Comparison of ENCODE assay signal across 20 cellular contexts in the genomic region with DNA sequence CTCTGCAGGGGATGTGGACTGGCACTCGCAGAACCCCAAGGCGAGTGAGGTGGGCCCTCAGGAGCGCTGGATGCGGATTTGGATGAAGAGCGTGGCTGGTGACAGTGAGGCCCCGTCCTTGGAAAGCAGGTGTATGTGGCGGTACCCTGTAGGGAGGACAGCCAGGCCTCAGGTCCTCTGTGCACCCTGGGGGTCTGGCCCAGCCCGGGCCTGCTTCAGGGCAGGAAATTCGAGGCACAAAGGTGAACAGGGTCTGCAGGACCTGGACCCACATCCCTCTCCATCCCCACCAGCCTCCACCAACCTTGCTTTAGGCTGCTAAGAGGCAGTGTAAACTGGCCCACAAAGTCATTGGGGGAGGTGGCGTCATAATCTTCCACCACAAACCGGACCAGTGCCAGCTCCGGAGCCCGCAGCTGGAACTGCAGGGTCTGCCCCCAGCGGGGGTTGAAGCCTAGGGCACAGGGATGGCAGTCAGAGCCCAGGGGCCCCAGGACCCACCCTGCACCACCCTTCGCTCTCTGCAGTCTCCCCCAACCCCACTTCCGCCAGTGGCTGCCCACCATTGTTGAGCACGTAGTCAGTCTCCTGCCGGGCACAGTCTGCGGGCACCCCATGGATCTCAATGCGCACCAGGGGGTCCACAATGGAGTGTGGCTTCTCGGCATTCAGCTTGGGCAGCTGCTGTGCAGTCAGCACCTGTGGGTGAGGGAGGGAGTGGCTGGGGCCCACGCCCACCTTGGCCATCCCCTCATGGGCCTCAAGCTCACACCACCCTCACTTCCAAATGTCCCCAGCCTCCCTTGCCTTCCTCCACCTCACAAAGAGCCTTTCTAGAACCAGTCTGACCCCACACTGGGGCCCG. TPM values are rescaled to one million over a fixed set of nuclear protein-coding genes. Genes with fewer than 3 reads are reported as not detected.
A peak's percentile ranks its signal among the peaks of the same experiment; 100 is the strongest.
DNase-seq lines count a peak whose midpoint lies in the region; ATAC-seq, FAIRE-seq and TF ChIP-seq lines count a peak whose summit lies in the region.
"Had no signal": no experiment of that assay in that cellular context is flagged by ENCODE, and none has a peak within 500 bp of the region (broad histone marks: within the 10 kb centered on the region; RNA-seq: fewer than 3 reads in every experiment).

No MANE protein-coding gene starts in this region.

- DNase-seq in K562 (ENCODE audit: extremely low read depth in 1 of 4, low spot score in 3 of 4): no peak
- peak in 1 of 2 donors; percentile 12 for DNase-seq in psoas muscle
- no peak for DNase-seq in NCI-H2196 (lab: John Stamatoyannopoulos, UW; ENCODE audit: unreplicated experiment)
- no peak for DNase-seq in NCI-H1105 treated with DMSO at 0.1 percent for 48 hours (lab: John Stamatoyannopoulos, UW)
- DNase-seq: activated CD4-positive, alpha-beta T cell treated with anti-CD3 and anti-CD28 coated beads, Interleukin-2, amount 50 U/mL, for 48 hours; activated T-cell treated with anti-CD3 and anti-CD28 coated beads for 4 hours; anterior cingulate cortex; CD4-positive, CD25-positive, alpha-beta regulatory T cell; hypothalamus; Kasumi-1; kidney; NCI-H1092; NCI-H2107; NCI-H524; SIG-M5; upper lobe of right lung; WERI-Rb-1 had no signal

- CTCF ChIA-PET in K562 (lab: Yijun Ruan, JAX; ENCODE audit: low intra/inter-chr PET ratio): interaction anchor here (1.0 kb wide), 1 partner anchor 20 kb away, joined by 3 read pairs; no protein-coding TSS in a partner anchor

- no peak overlapping the region for H2AFZ ChIP-seq in K562 (ENCODE audit: low read depth, low read length)

- intact Hi-C loops in K562 (cut with micrococcal nuclease): no loop called here
- intact Hi-C loops in psoas muscle (cut with DNase I): no loop called here

- FAIRE-seq in K562 (lab: Jason Lieb, UNC): no peak
- FAIRE-seq: endometrium, kidney had no signal

- peak overlapping the region in 10 of 11 experiments; percentile 58 to 97 (median 95); a peak in 19 of 22 replicates for H3K27ac ChIP-seq in BLaER1 treated with 17β-estradiol and CSF1 and Interleukin-3, amounts not matched to agents 10 nM and 100 nM
- H3K27ac ChIP-seq in K562 (ENCODE audit: extremely low read depth, low read depth, low read length): no peak overlapping the region
- H3K27ac ChIP-seq in psoas muscle: peak overlapping the region; percentile 85
- H3K27ac ChIP-seq: upper lobe of right lung, WERI-Rb-1 had no signal

- peaks cover 66 to 94% (median 81%) of the 10 kb centered on the region in 10 experiments for H3K4me1 ChIP-seq in BLaER1 treated with 17β-estradiol and CSF1 and Interleukin-3, amounts not matched to agents 10 nM and 100 nM
- H3K4me1 ChIP-seq in K562 (replicated peaks in 1 of 2; ENCODE audit: control insufficient read depth in 2 of 2, insufficient read depth in 2 of 2, low read length in 2 of 2) (peaks cover 0 to 25% of the 10 kb centered on the region in 2 experiments; a peak in 3 of 5 replicates), psoas muscle (peaks cover 39% of the 10 kb centered on the region)
- H3K4me1 ChIP-seq: upper lobe of right lung had no signal

- no peak for TF ChIP-seq RAD21 in K562 (CRISPR knock-in tag; conservative IDR thresholded peaks at IDR 0.05 in 1 of 2, IDR thresholded peaks at IDR 0.05 in 1 of 2)

- H3K36me3 ChIP-seq in BLaER1 treated with 17β-estradiol and CSF1 and Interleukin-3, amounts not matched to agents 10 nM and 100 nM: peaks cover 15 to 27% (median 17%) of the 10 kb centered on the region in 11 experiments
- peaks cover 14% of the 10 kb centered on the region; the same call in 2 of the 3 replicates for H3K36me3 ChIP-seq in K562 (ENCODE audit: control insufficient read depth, insufficient read depth, low read length)
- H3K36me3 ChIP-seq in psoas muscle (ENCODE audit: insufficient read depth in 1 of 2, low read depth in 1 of 2): peaks cover 0 to 27% of the 10 kb centered on the region in 2 donors
- H3K36me3 ChIP-seq: upper lobe of right lung had no signal

- no peaks in the 10 kb centered on the region for H3K9me3 ChIP-seq in BLaER1 treated with 17β-estradiol and CSF1 and Interleukin-3, amounts not matched to agents 10 nM and 100 nM (replicated peaks in 1 of 11)
- H3K9me3 ChIP-seq in K562 (replicated peaks; ENCODE audit: control insufficient read depth, insufficient read depth, low read depth, low read length) (no peaks in the 10 kb centered on the region), psoas muscle (no peaks in the 10 kb centered on the region)
- H3K9me3 ChIP-seq: upper lobe of right lung had no signal

- no peaks in the 10 kb centered on the region for H3K27me3 ChIP-seq in BLaER1 treated with 17β-estradiol and CSF1 and Interleukin-3, amounts not matched to agents 10 nM and 100 nM
- H3K27me3 ChIP-seq in K562 (ENCODE audit: control insufficient read depth in 2 of 2, insufficient read depth in 2 of 2, low read length in 2 of 2) (no peaks in the 10 kb centered on the region), psoas muscle (ENCODE audit: insufficient read depth in 3 of 3, low read length in 2 of 3) (no peaks in the 10 kb centered on the region)
- H3K27me3 ChIP-seq: upper lobe of right lung had no signal

- BruUV-seq in K562 (replicated peaks; lab: Mats Ljungman, UMichigan): no TSS peak

- in situ Hi-C loops in K562 (cut with MboI): no loop called here

- peak overlapping the region; percentile 46 to 87 (median 82); a peak in 21 of 22 replicates for H3K9ac ChIP-seq in BLaER1 treated with 17β-estradiol and CSF1 and Interleukin-3, amounts not matched to agents 10 nM and 100 nM
- no peak overlapping the region; a peak in 1 of 4 replicates for H3K9ac ChIP-seq in K562 (ENCODE audit: insufficient read depth in 1 of 2, low read depth in 2 of 2, low read length in 2 of 2)

- H3K4me2 ChIP-seq in BLaER1 treated with 17β-estradiol and CSF1 and Interleukin-3, amounts not matched to agents 10 nM and 100 nM: peak overlapping the region; percentile 72 to 99 (median 96)
- H3K4me2 ChIP-seq in K562 (ENCODE audit: insufficient read depth, low read length): no peak overlapping the region

- TF ChIP-seq POLR2A in K562 (conservative IDR thresholded peaks at IDR 0.05): no peak

- 83% methylated on average over 23 of the region's 23 CpGs for WGBS in K562 (ENCODE audit: insufficient coverage, low coverage, missing lambda C conversion rate)
- 89 to 94% (median 89%) methylated on average over 22 to 23 of the region's 23 CpGs for WGBS in psoas muscle, 3 donors

- POLR2A ChIA-PET in K562 (lab: Yijun Ruan, JAX): interaction anchor here (0.5 to 1.2 kb wide), 4 partner anchors 10 to 42 kb away, joined by 3 to 5 read pairs (median 3); partner anchors contain the start of gene HEXIM1

- no peak for TF ChIP-seq EP300 in K562 (IDR thresholded peaks at IDR 0.05; ENCODE audit: low read length)

- H3K79me2 ChIP-seq in K562 (ENCODE audit: control insufficient read depth, insufficient read depth, low read length): no peaks in the 10 kb centered on the region

- no peak for TF ChIP-seq CTCF in K562 (IDR thresholded peaks at IDR 0.05 in 2 of 3, conservative IDR thresholded peaks at IDR 0.05 in 1 of 3; ENCODE audit: insufficient read depth in 2 of 3, low read depth in 1 of 3, low read length in 3 of 3)
- no peak for TF ChIP-seq CTCF in psoas muscle (IDR thresholded peaks at IDR 0.05)

- peaks cover 0 to 40% (median 0%) of the 10 kb centered on the region in 11 experiments; a peak in 6 of 22 replicates for H4K20me1 ChIP-seq in BLaER1 treated with 17β-estradiol and CSF1 and Interleukin-3, amounts not matched to agents 10 nM and 100 nM
- H4K20me1 ChIP-seq in K562 (replicated peaks; ENCODE audit: control insufficient read depth, insufficient read depth, low read length): peaks cover 8% of the 10 kb centered on the region; the same call in 1 of the 2 replicates

- no peaks in the 10 kb centered on the region for H3K9me1 ChIP-seq in K562 (ENCODE audit: control insufficient read depth, insufficient read depth, low read length)

- ATAC-seq in K562: no peak
- ATAC-seq in psoas muscle: no peak
- no peak for ATAC-seq in GM18867 (IDR thresholded peaks at IDR 0.05; ENCODE audit: unreplicated experiment)
- ATAC-seq: upper lobe of right lung had no signal

- H3K4me3 ChIP-seq in BLaER1 treated with 17β-estradiol and CSF1 and Interleukin-3, amounts not matched to agents 10 nM and 100 nM: peak overlapping the region in 7 of 10 experiments; percentile 40 to 60 (median 50); a peak in 13 of 20 replicates
- H3K4me3 ChIP-seq in K562 (no peak overlapping the region), psoas muscle (no peak overlapping the region)
- H3K4me3 ChIP-seq: upper lobe of right lung had no signal

RNA-seq across cellular contexts. Expression of gene PLCD3, which starts 19.5 kb away (rescaled TPM):
- total RNA-seq in K562 (2011; cell fraction: chromatin; rRNA removed; ENCODE audit: low replicate concordance): 4.5 and 16.3 TPM in 2 replicates
- 10.4 and 13.0 TPM in 2 replicates for total RNA-seq in K562 (2011; cell fraction: nucleolus; rRNA removed)
- total RNA-seq in K562 (2011; cell fraction: nucleoplasm; rRNA removed): 4.2 and 4.8 TPM in 2 replicates
- total RNA-seq in K562 (2014; rRNA removed) (7.5 and 8.8 TPM in 2 replicates), K562 (2014; rRNA removed; fragmentation: Illumina TruSeq; extraction: Trizol) (2.4 and 2.5 TPM in 2 replicates), K562 (2015; rRNA removed; fragmentation: Illumina TruSeq; extraction: Trizol) (4.0 and 4.6 TPM in 2 replicates), K562 (2021) (22.6 and 22.9 TPM in 2 replicates), psoas muscle (100 to 1,000 TPM in 2 of 4 donors, 10 to 100 TPM in 2; 69.8 to 217 (median 122) TPM)
- polyA plus RNA-seq in K562 (2011; rRNA removed) (8.1 and 16.5 TPM in 2 replicates), K562 (2014; fragmentation: Illumina TruSeq; extraction: Trizol) (10.5 and 14.7 TPM in 2 replicates), K562 (2014; fragmentation: Nextera tagmentation; extraction: Ambion mirVana) (under 1 TPM; 0.20 to 0.27 TPM), K562 (2014; rRNA removed) (8.2 and 15.7 TPM in 2 replicates), psoas muscle (100 to 1,000 TPM in 2 of 3 donors, 10 to 100 TPM in 1; 57.0 to 171 (median 170) TPM)
- polyA plus RNA-seq in K562 (2011; cell fraction: cytosol; rRNA removed): 15.2 and 44.8 TPM in 2 replicates
- 10.0 and 23.0 TPM in 2 replicates for polyA plus RNA-seq in K562 (2011; cell fraction: nucleus; rRNA removed)
- 13.0 and 13.6 TPM in 2 replicates for polyA plus RNA-seq in K562 (2012)
- 1.6 and 13.2 TPM in 2 replicates for polyA minus RNA-seq in K562 (2011; rRNA and poly(A)+ RNA removed)
- 17.4 and 18.3 TPM in 2 replicates for polyA minus RNA-seq in K562 (2011; cell fraction: cytosol; rRNA and poly(A)+ RNA removed)
- 3.4 and 8.9 TPM in 2 replicates for polyA minus RNA-seq in K562 (2011; cell fraction: nucleus; rRNA and poly(A)+ RNA removed)

RNA-seq across cellular contexts. Expression of gene ACBD4, which starts 22.7 kb away (rescaled TPM):
- total RNA-seq in K562 (2011; cell fraction: chromatin; rRNA removed; ENCODE audit: low replicate concordance): 14.7 and 39.0 TPM in 2 replicates
- total RNA-seq in K562 (2011; cell fraction: nucleolus; rRNA removed): 32.7 and 33.0 TPM in 2 replicates
- total RNA-seq in K562 (2011; cell fraction: nucleoplasm; rRNA removed): 14.5 and 17.5 TPM in 2 replicates
- total RNA-seq in K562 (2014; rRNA removed) (5.5 and 6.3 TPM in 2 replicates), K562 (2014; rRNA removed; fragmentation: Illumina TruSeq; extraction: Trizol) (1.6 and 2.1 TPM in 2 replicates), K562 (2015; rRNA removed; fragmentation: Illumina TruSeq; extraction: Trizol) (2.0 and 2.1 TPM in 2 replicates), K562 (2021) (4.7 and 5.7 TPM in 2 replicates), psoas muscle (1 to 10 TPM; 3.9 to 8.2 (median 5.1) TPM)
- polyA plus RNA-seq in K562 (2011; rRNA removed) (6.9 and 9.1 TPM in 2 replicates), K562 (2014; fragmentation: Illumina TruSeq; extraction: Trizol) (4.6 and 5.4 TPM in 2 replicates), K562 (2014; fragmentation: Nextera tagmentation; extraction: Ambion mirVana) (under 1 TPM; 0.14 to 0.15 TPM), K562 (2014; rRNA removed) (5.6 and 7.0 TPM in 2 replicates), psoas muscle (1 to 10 TPM; 2.7 to 5.2 (median 4.4) TPM)
- 4.9 and 7.5 TPM in 2 replicates for polyA plus RNA-seq in K562 (2011; cell fraction: cytosol; rRNA removed)
- polyA plus RNA-seq in K562 (2011; cell fraction: nucleus; rRNA removed): 24.3 and 48.8 TPM in 2 replicates
- 6.1 and 12.0 TPM in 2 replicates for polyA plus RNA-seq in K562 (2012)
- 1.8 and 2.6 TPM in 2 replicates for polyA minus RNA-seq in K562 (2011; rRNA and poly(A)+ RNA removed)
- 3.7 and 4.4 TPM in 2 replicates for polyA minus RNA-seq in K562 (2011; cell fraction: cytosol; rRNA and poly(A)+ RNA removed)
- 17.5 and 22.5 TPM in 2 replicates for polyA minus RNA-seq in K562 (2011; cell fraction: nucleus; rRNA and poly(A)+ RNA removed)

RNA-seq across cellular contexts. Expression of gene HEXIM1, which starts 35.5 kb away (rescaled TPM):
- total RNA-seq in K562 (2011; cell fraction: chromatin; rRNA removed; ENCODE audit: low replicate concordance): 13.2 and 13.4 TPM in 2 replicates
- 10.9 and 13.0 TPM in 2 replicates for total RNA-seq in K562 (2011; cell fraction: nucleolus; rRNA removed)
- total RNA-seq in K562 (2011; cell fraction: nucleoplasm; rRNA removed): 15.3 and 17.7 TPM in 2 replicates
- 18.5 and 18.8 TPM in 2 replicates for total RNA-seq in K562 (2014; rRNA removed)
- total RNA-seq in K562 (2014; rRNA removed; fragmentation: Illumina TruSeq; extraction: Trizol): 4.0 and 4.2 TPM in 2 replicates
- total RNA-seq in K562 (2015; rRNA removed; fragmentation: Illumina TruSeq; extraction: Trizol): 6.6 and 7.3 TPM in 2 replicates
- 21.4 and 28.3 TPM in 2 replicates for total RNA-seq in K562 (2021)
- 7.9 and 9.1 TPM in 2 replicates for polyA plus RNA-seq in K562 (2011; rRNA removed)
- polyA plus RNA-seq in K562 (2011; cell fraction: cytosol; rRNA removed): 8.8 and 11.7 TPM in 2 replicates
- polyA plus RNA-seq in K562 (2011; cell fraction: nucleus; rRNA removed): 7.8 and 10.5 TPM in 2 replicates
- 18.0 and 23.2 TPM in 2 replicates for polyA plus RNA-seq in K562 (2012)
- polyA plus RNA-seq in K562 (2014; fragmentation: Illumina TruSeq; extraction: Trizol): 20.9 and 27.2 TPM in 2 replicates
- 1 to 10 TPM; 1.4 to 1.6 TPM for polyA plus RNA-seq in K562 (2014; fragmentation: Nextera tagmentation; extraction: Ambion mirVana)
- 24.4 and 26.2 TPM in 2 replicates for polyA plus RNA-seq in K562 (2014; rRNA removed)
- polyA minus RNA-seq in K562 (2011; rRNA and poly(A)+ RNA removed): 3.2 and 4.6 TPM in 2 replicates
- polyA minus RNA-seq in K562 (2011; cell fraction: cytosol; rRNA and poly(A)+ RNA removed): 5.6 and 6.3 TPM in 2 replicates
- 3.8 and 7.1 TPM in 2 replicates for polyA minus RNA-seq in K562 (2011; cell fraction: nucleus; rRNA and poly(A)+ RNA removed)
- total RNA-seq in psoas muscle: 10 to 100 TPM; 21.3 to 52.2 (median 31.5) TPM
- 100 to 1,000 TPM in 1 of 3 donors, 10 to 100 TPM in 1, 1 to 10 TPM in 1; 9.5 to 127 (median 22.0) TPM for polyA plus RNA-seq in psoas muscle

RNA-seq across cellular contexts. Expression of gene HEXIM2, which starts 48.9 kb away (rescaled TPM):
- 1.4 TPM in 1 of 2 replicates, not detected in the other for total RNA-seq in K562 (2011; cell fraction: chromatin; rRNA removed; ENCODE audit: low replicate concordance)
- 0.83 and 1.2 TPM in 2 replicates for total RNA-seq in K562 (2011; cell fraction: nucleolus; rRNA removed)
- total RNA-seq in K562 (2011; cell fraction: nucleoplasm; rRNA removed): 0.69 and 1.2 TPM in 2 replicates
- total RNA-seq in K562 (2014; rRNA removed) (2.7 and 3.4 TPM in 2 replicates), K562 (2014; rRNA removed; fragmentation: Illumina TruSeq; extraction: Trizol) (0.29 and 0.69 TPM in 2 replicates), K562 (2015; rRNA removed; fragmentation: Illumina TruSeq; extraction: Trizol) (1.4 and 1.8 TPM in 2 replicates), K562 (2021) (2.0 and 2.1 TPM in 2 replicates), psoas muscle (10 to 100 TPM; 13.7 to 47.1 (median 33.4) TPM)
- polyA plus RNA-seq in K562 (2011; rRNA removed) (1.1 and 1.6 TPM in 2 replicates), K562 (2014; fragmentation: Illumina TruSeq; extraction: Trizol) (1.1 and 1.9 TPM in 2 replicates), K562 (2014; fragmentation: Nextera tagmentation; extraction: Ambion mirVana) (not detected), K562 (2014; rRNA removed) (0.86 and 1.8 TPM in 2 replicates), psoas muscle (10 to 100 TPM in 2 of 3 donors, 1 to 10 TPM in 1; 8.2 to 69.5 (median 62.7) TPM)
- 1.7 and 2.5 TPM in 2 replicates for polyA plus RNA-seq in K562 (2011; cell fraction: cytosol; rRNA removed)
- polyA plus RNA-seq in K562 (2011; cell fraction: nucleus; rRNA removed): 0.98 and 1.1 TPM in 2 replicates
- polyA plus RNA-seq in K562 (2012): 2.3 and 2.8 TPM in 2 replicates
- 0.46 and 0.72 TPM in 2 replicates for polyA minus RNA-seq in K562 (2011; rRNA and poly(A)+ RNA removed)
- not detected in 2 replicates for polyA minus RNA-seq in K562 (2011; cell fraction: cytosol; rRNA and poly(A)+ RNA removed)
- polyA minus RNA-seq in K562 (2011; cell fraction: nucleus; rRNA and poly(A)+ RNA removed): 0.54 and 1.3 TPM in 2 replicates

RNA-seq across cellular contexts. Expression of gene NMT1, which starts 51.7 kb away (rescaled TPM):
- total RNA-seq in K562 (2011; cell fraction: chromatin; rRNA removed; ENCODE audit: low replicate concordance): 146 and 215 TPM in 2 replicates
- total RNA-seq in K562 (2011; cell fraction: nucleolus; rRNA removed): 112 and 131 TPM in 2 replicates
- 122 and 132 TPM in 2 replicates for total RNA-seq in K562 (2011; cell fraction: nucleoplasm; rRNA removed)
- total RNA-seq in K562 (2014; rRNA removed) (116 and 117 TPM in 2 replicates), K562 (2014; rRNA removed; fragmentation: Illumina TruSeq; extraction: Trizol) (105 and 140 TPM in 2 replicates), K562 (2015; rRNA removed; fragmentation: Illumina TruSeq; extraction: Trizol) (402 and 569 TPM in 2 replicates), K562 (2021) (213 and 214 TPM in 2 replicates), psoas muscle (100 to 1,000 TPM in 2 of 4 donors, 10 to 100 TPM in 2; 73.3 to 164 (median 93.1) TPM)
- polyA plus RNA-seq in K562 (2011; rRNA removed) (115 and 126 TPM in 2 replicates), K562 (2014; fragmentation: Illumina TruSeq; extraction: Trizol) (205 and 323 TPM in 2 replicates), K562 (2014; fragmentation: Nextera tagmentation; extraction: Ambion mirVana) (100 to 1,000 TPM; 297 to 332 TPM), K562 (2014; rRNA removed) (86.7 and 116 TPM in 2 replicates), psoas muscle (10 to 100 TPM; 58.0 to 79.7 (median 68.3) TPM)
- 52.9 and 59.1 TPM in 2 replicates for polyA plus RNA-seq in K562 (2011; cell fraction: cytosol; rRNA removed)
- 165 and 192 TPM in 2 replicates for polyA plus RNA-seq in K562 (2011; cell fraction: nucleus; rRNA removed)
- polyA plus RNA-seq in K562 (2012): 120 and 129 TPM in 2 replicates
- 85.9 and 107 TPM in 2 replicates for polyA minus RNA-seq in K562 (2011; rRNA and poly(A)+ RNA removed)
- 222 and 388 TPM in 2 replicates for polyA minus RNA-seq in K562 (2011; cell fraction: cytosol; rRNA and poly(A)+ RNA removed)
- 42.5 and 94.9 TPM in 2 replicates for polyA minus RNA-seq in K562 (2011; cell fraction: nucleus; rRNA and poly(A)+ RNA removed)

Comparison
In these comparisons a context has a peak if more than half of its experiments do, and no peak if none do; other contexts are left out.
1. H3K4me3 ChIP-seq: peak in BLaER1 treated with 17β-estradiol and CSF1 and Interleukin-3, amounts not matched to agents 10 nM and 100 nM (7 of 10); none in K562 (single experiment) and psoas muscle (single experiment).
2. H3K9ac ChIP-seq: peak in BLaER1 treated with 17β-estradiol and CSF1 and Interleukin-3, amounts not matched to agents 10 nM and 100 nM (11 of 11); none in K562 (0 of 2).